In genomic region chr19:42184401-42184861, GRCh38 we compare ENCODE assay signal across 8 cellular contexts. TPM values are rescaled to one million over a fixed set of nuclear protein-coding genes. Genes with fewer than 3 reads are reported as not detected.
A peak's percentile ranks its signal among the peaks of the same experiment; 100 is the strongest.
DNase-seq lines count a peak whose midpoint lies in the region; ATAC-seq and TF ChIP-seq lines count a peak whose summit lies in the region.

No MANE protein-coding gene starts in this region.

- TF ChIP-seq CTCF in GM06990 (IDR thresholded peaks at IDR 0.05; ENCODE audit: insufficient read depth, low read length, poor library complexity, severe bottlenecking) (peak; percentile 86), gastrocnemius medialis (IDR thresholded peaks at IDR 0.05 in 4 of 5, conservative IDR thresholded peaks at IDR 0.05 in 1 of 5) (peak; percentile 55 to 81 (median 73))

- intact Hi-C loops in gastrocnemius medialis (cut with DNase I; ENCODE audit: low total_unique reads), result loop anchor here (2.0 kb wide), 1 partner anchor 52 kb away; the partner anchor contains the start of gene POU2F2

- no peaks in the 10 kb centered on the region for H3K9me3 ChIP-seq in gastrocnemius medialis

- no peaks in the 10 kb centered on the region for H3K4me1 ChIP-seq in gastrocnemius medialis

- in situ Hi-C loops in gastrocnemius medialis (cut with MboI; ENCODE audit: low sequenced_read_pairs in 4 of 4), result loop anchor here in 1 of 4 donors (10.0 kb wide), 1 partner anchor 50 kb away; the partner anchor contains the start of gene POU2F2

- ATAC-seq in gastrocnemius medialis, result peak in 1 of 2 donors; percentile 33
- ATAC-seq in HG03097 (IDR thresholded peaks at IDR 0.05; ENCODE audit: low FRiP score, unreplicated experiment), result no peak
- ATAC-seq in HG02571 (IDR thresholded peaks at IDR 0.05; ENCODE audit: unreplicated experiment), result no peak

- H3K27me3 ChIP-seq in GM06990 (replicated peaks; ENCODE audit: control insufficient read depth, insufficient read depth, low read length), result no peaks in the 10 kb centered on the region; the same call in none of the 2 replicates
- peaks cover 19 to 26% (median 23%) of the 10 kb centered on the region in 3 donors for H3K27me3 ChIP-seq in gastrocnemius medialis

- TF ChIP-seq POLR2A in gastrocnemius medialis (IDR thresholded peaks at IDR 0.05), result no peak

- DNase-seq in GM06990 (ENCODE audit: extremely low read depth, insufficient read length), result no peak
- peak; percentile 78 for DNase-seq in NCI-H128 (lab: John Stamatoyannopoulos, UW; ENCODE audit: unreplicated experiment)
- DNase-seq in T-helper 2 cell, result peak; percentile 33 to 65 (median 56)
- DNase-seq in amygdala (lab: John Stamatoyannopoulos, UW), result peak in 52 of 56 donors; percentile 13 to 81 (median 55)
- peak; percentile 83 for DNase-seq in hepatic stellate cell (ENCODE audit: low spot score)
- peak; percentile 16 to 53 for DNase-seq in gastrocnemius medialis

- H3K4me3 ChIP-seq in GM06990 (replicated peaks; ENCODE audit: low read depth, low read length) (no peak overlapping the region), gastrocnemius medialis (no peak overlapping the region)

- no peaks in the 10 kb centered on the region for H3K36me3 ChIP-seq in GM06990 (ENCODE audit: control insufficient read depth, insufficient read depth, low read length)
- no peaks in the 10 kb centered on the region for H3K36me3 ChIP-seq in gastrocnemius medialis

- no peak overlapping the region for H3K27ac ChIP-seq in gastrocnemius medialis

RNA-seq across cellular contexts. Expression of gene DEDD2, which starts 33.0 kb away (rescaled TPM):
- 10 to 100 TPM; 22.5 to 33.6 (median 29.2) TPM for total RNA-seq in gastrocnemius medialis

RNA-seq across cellular contexts. Expression of gene ZNF526, which starts 35.7 kb away (rescaled TPM):
- 1 to 10 TPM; 3.3 to 5.8 (median 4.9) TPM for total RNA-seq in gastrocnemius medialis

RNA-seq across cellular contexts. Expression of gene POU2F2, which starts 52.2 kb away (rescaled TPM):
- 1 to 10 TPM in 2 of 4 donors, under 1 TPM in 1, not detected in 1; 0.26 to 1.7 (median 1.6) TPM for total RNA-seq in gastrocnemius medialis

RNA-seq across cellular contexts. Expression of gene GSK3A, which starts 58.0 kb away (rescaled TPM):
- 10 to 100 TPM; 24.2 to 48.0 (median 40.1) TPM for total RNA-seq in gastrocnemius medialis
